Comparison of ENCODE assay signal across 14 cellular contexts in the genomic region with DNA sequence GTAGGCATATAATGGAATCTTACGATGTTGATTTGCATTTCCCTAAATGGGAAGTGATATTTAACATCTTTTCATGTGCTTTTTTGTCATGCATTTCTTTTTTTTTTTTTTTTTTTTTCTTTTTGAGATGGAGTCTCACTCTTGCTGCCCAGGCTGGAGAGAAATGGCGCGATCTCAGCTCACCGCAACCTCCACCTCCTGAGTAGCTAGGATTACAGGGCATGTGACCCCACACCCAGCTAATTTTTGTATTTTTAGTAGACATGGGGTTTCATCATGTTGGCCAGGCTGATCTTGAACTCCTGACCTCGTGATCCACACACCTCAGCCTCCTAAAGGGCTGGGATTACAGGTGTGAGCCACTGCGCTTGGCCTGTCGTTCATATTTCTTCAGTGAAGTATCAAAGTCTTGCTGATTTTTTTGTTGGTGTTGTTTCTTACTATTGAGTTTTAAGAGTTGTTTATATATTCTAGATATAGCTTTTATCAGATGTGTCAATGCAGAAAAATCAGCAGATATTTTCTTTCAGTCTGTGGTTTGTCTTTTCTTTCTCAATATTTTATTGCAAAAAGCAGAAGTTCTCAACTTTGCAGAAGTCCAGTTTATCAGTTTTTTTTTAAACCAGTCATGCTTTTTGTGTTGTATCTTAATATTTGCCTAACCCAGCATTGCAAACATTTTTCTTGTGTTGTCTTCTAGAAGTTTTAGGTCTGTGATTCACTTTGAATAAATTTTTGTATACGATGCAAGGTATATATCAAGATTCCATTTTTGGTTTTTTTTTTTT.
"Had no signal": no experiment of that assay in that cellular context is flagged by ENCODE, and none has a peak within 500 bp of the region (broad histone marks: within the 10 kb centered on the region; RNA-seq: fewer than 3 reads in every experiment).

No MANE protein-coding gene starts in this region.

- DNase-seq: activated CD4-positive, alpha-beta T cell treated with anti-CD3 and anti-CD28 coated beads for 1 hour; activated CD4-positive, alpha-beta T cell treated with anti-CD3 and anti-CD28 coated beads, Interleukin-2, amount 50 U/mL, for 48 hours; activated gamma-delta T cell treated with Interleukin-2 at 50 U/mL for 16 hours; activated naive CD8-positive, alpha-beta T cell treated with anti-CD3 and anti-CD28 coated beads, Interleukin-2, amount 50 U/mL, for 24 hours; activated T-cell treated with anti-CD3 and anti-CD28 coated beads, Interleukin-2, amount 50 U/mL, for 4 hours; effector CD8-positive, alpha-beta T cell; foreskin melanocyte; heart left ventricle; left ventricle myocardium inferior; mesendoderm; sigmoid colon; stimulated activated CD4-positive, alpha-beta T cell treated with anti-CD3 and anti-CD28 coated beads, Interleukin-12 subunit alpha, Interleukin-12 subunit beta, amount 100 ng/mL, for 4 hours; stimulated activated naive CD8-positive, alpha-beta T cell treated with anti-CD3 and anti-CD28 coated beads, Interleukin-15, Interleukin-2, amounts not matched to agents 100 U/mL and 50 U/mL, for 24 hours; upper lobe of left lung had no signal
